In genomic region chr15:60961541-60961940, GRCh38 we compare ENCODE assay signal across 23 cellular contexts.
"Had no signal": no experiment of that assay in that cellular context is flagged by ENCODE, and none has a peak within 500 bp of the region (broad histone marks: within the 10 kb centered on the region; RNA-seq: fewer than 3 reads in every experiment).

No MANE protein-coding gene starts in this region.

- H3K27me3 ChIP-seq: body of pancreas, pancreas, right atrium auricular region, stomach, thyroid gland, upper lobe of left lung, vagina had no signal

- H3K9me3 ChIP-seq: body of pancreas, pancreas, psoas muscle, right atrium auricular region, stomach, thyroid gland, upper lobe of left lung, vagina had no signal

- H3K4me3 ChIP-seq: body of pancreas, pancreas, psoas muscle, right atrium auricular region, stomach, thyroid gland, upper lobe of left lung, vagina had no signal

- ATAC-seq: activated naive CD4-positive, alpha-beta T cell treated with anti-CD3 and anti-CD28 coated beads, Interleukin-2, amount 50 U/mL, for 72 hours; activated T-cell treated with anti-CD3 and anti-CD28 coated beads, Interleukin-2, amount 50 U/mL, for 72 hours; body of pancreas; esophagus mucosa; left colon; psoas muscle; stimulated activated naive B cell treated with anti-CD40 and anti-IgM and Interleukin-4, amounts not matched to agents 10 μg/mL and 1 μg/mL and 100 μg/mL, for 72 hours had no signal

- H3K36me3 ChIP-seq: pancreas, right atrium auricular region, stomach, thyroid gland, upper lobe of left lung, vagina had no signal

- H3K27ac ChIP-seq: body of pancreas, pancreas, psoas muscle, right atrium auricular region, stomach, thyroid gland, upper lobe of left lung, vagina had no signal

- H3K4me1 ChIP-seq: body of pancreas, pancreas, right atrium auricular region, stomach, upper lobe of left lung had no signal

- DNase-seq: activated B cell treated with CpG ODN at 0.5 μM for 24 hours; activated CD4-positive, alpha-beta T cell treated with anti-CD3 and anti-CD28 coated beads, Interleukin-2, amount 50 U/mL, for 4 hours; activated naive CD4-positive, alpha-beta T cell; activated T-cell treated with anti-CD3 and anti-CD28 coated beads for 4 hours; activated T-cell treated with anti-CD3 and anti-CD28 coated beads, Interleukin-2, amount 50 U/mL, for 72 hours; body of pancreas; foreskin melanocyte; immature natural killer cell; kidney; left colon; naive B cell; pancreas; psoas muscle; stimulated activated CD4-positive, alpha-beta T cell treated with anti-CD3 and anti-CD28 coated beads, Interleukin-15, amount 100 ng/mL, for 24 hours; stimulated activated CD4-positive, alpha-beta T cell treated with anti-CD3 and anti-CD28 coated beads, Interleukin-2, amount 100 ng/mL, for 24 hours; stimulated activated naive B cell treated with anti-CD40 and anti-IgM and Interleukin-4, amounts not matched to agents 10 μg/mL and 1 μg/mL and 100 μg/mL, for 72 hours; stomach; thyroid gland; upper lobe of left lung had no signal

- FAIRE-seq: kidney, pancreas had no signal
